In the genomic region with DNA sequence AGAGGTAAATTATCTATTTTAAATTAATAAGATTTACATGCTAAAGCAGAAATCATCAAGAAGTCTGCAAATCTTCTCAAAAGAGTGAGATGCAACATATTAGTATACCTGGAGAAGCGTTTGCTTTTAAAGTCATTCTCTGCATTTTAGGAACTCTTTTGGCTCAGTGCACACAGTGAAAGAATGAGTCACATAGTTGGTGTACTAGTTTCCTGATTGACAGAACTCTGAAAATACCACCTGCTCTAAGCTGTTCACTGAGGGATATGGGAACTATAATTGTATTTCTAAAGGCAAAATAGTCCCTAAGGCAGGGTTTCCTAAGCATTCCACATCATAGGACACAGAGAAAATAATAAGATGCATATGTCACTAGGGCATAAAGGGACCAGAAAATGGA, we compare ENCODE assay signal across 13 cellular contexts.
DNase-seq lines count a peak whose midpoint lies in the region; ATAC-seq lines count a peak whose summit lies in the region.
"Had no signal": no experiment of that assay in that cellular context is flagged by ENCODE, and none has a peak within 500 bp of the region (broad histone marks: within the 10 kb centered on the region; RNA-seq: fewer than 3 reads in every experiment).

No MANE protein-coding gene starts in this region.

- ATAC-seq in GM18909 (IDR thresholded peaks at IDR 0.05; ENCODE audit: poor library complexity, unreplicated experiment): peak; percentile 74
- ATAC-seq in GM21786 (IDR thresholded peaks at IDR 0.05; ENCODE audit: unreplicated experiment): peak; percentile 82
- peak; percentile 69 for ATAC-seq in HG03460 (IDR thresholded peaks at IDR 0.05; ENCODE audit: unreplicated experiment)
- ATAC-seq: activated CD8-positive, alpha-beta memory T cell treated with anti-CD3 and anti-CD28 coated beads, Interleukin-2, amount 10 ng/mL, durations not matched to agents 7 days and 5 days; right lobe of liver had no signal

- peak; percentile 61 for DNase-seq in myocyte (ENCODE audit: low read depth)
- no peak for DNase-seq in OCI-M1 (lab: John Stamatoyannopoulos, UW)
- no peak for DNase-seq in NCI-H2081 (lab: John Stamatoyannopoulos, UW)
- no peak for DNase-seq in stimulated activated CD4-positive, alpha-beta T cell treated with anti-CD3 and anti-CD28 coated beads, Interleukin-4, amount 100 ng/mL, for 24 hours
- DNase-seq: activated CD8-positive, alpha-beta memory T cell treated with anti-CD3 and anti-CD28 coated beads, Interleukin-2, amount 10 ng/mL, durations not matched to agents 7 days and 5 days; CD4-positive, alpha-beta T cell; colonic mucosa; naive B cell; NCI-H2227 treated with DMSO at 0.1 percent for 48 hours; right lobe of liver had no signal
